In genomic region chr3:4493008-4493930, GRCh38 we compare ENCODE assay signal across 8 cellular contexts. TPM values are rescaled to one million over a fixed set of nuclear protein-coding genes. Genes with fewer than 3 reads are reported as not detected.
DNase-seq lines count a peak whose midpoint lies in the region; ATAC-seq and TF ChIP-seq lines count a peak whose summit lies in the region.

Gene ITPR1, plus strand, starts transcription at chr3:4493348. Its CDS starts 23,144 bp downstream, at chr3:4516492.

- H3K9me3 Mint-ChIP-seq in activated naive CD4-positive, alpha-beta T cell treated with anti-CD3 and anti-CD28 coated beads, Interleukin-2, amount 50 U/mL, for 72 hours: no peaks in the 10 kb centered on the region

- peak within 1 kb of the TSS; percentile 93 to 95 for H3K27ac Mint-ChIP-seq in activated naive CD4-positive, alpha-beta T cell treated with anti-CD3 and anti-CD28 coated beads, Interleukin-2, amount 50 U/mL, for 72 hours

- H3K9me3 ChIP-seq in osteoblast (ENCODE audit: low read depth, low read length): no peaks in the 10 kb centered on the region
- no peaks in the 10 kb centered on the region for H3K9me3 ChIP-seq in thoracic aorta

- H2AFZ ChIP-seq in osteoblast (ENCODE audit: low read length): peak within 1 kb of the TSS; percentile 96

- H3K36me3 Mint-ChIP-seq in activated naive CD4-positive, alpha-beta T cell treated with anti-CD3 and anti-CD28 coated beads, Interleukin-2, amount 50 U/mL, for 72 hours: peaks cover 0 to 13% of the 10 kb centered on the region in 2 donors

- ATAC-seq in HG02610 (IDR thresholded peaks at IDR 0.05; ENCODE audit: unreplicated experiment) (peak; percentile 92), thoracic aorta (ENCODE audit: insufficient number of reproducible peaks, low FRiP score, low read depth) (peak; percentile 93)
- ATAC-seq in activated naive CD4-positive, alpha-beta T cell treated with anti-CD3 and anti-CD28 coated beads, Interleukin-2, amount 50 U/mL, for 72 hours: peak; percentile 89 to 94

- H3K4me1 ChIP-seq in osteoblast (ENCODE audit: insufficient read depth, low read length) (peaks cover 17% of the 10 kb centered on the region), thoracic aorta (ENCODE audit: control insufficient read depth in 1 of 2, low read depth in 2 of 2) (peaks cover 13 to 38% of the 10 kb centered on the region in 2 donors)

- H3K36me3 ChIP-seq in osteoblast (ENCODE audit: insufficient read depth, low read length): no peaks in the 10 kb centered on the region
- no peaks in the 10 kb centered on the region for H3K36me3 ChIP-seq in thoracic aorta

- peak within 1 kb of the TSS; percentile 99 for H3K4me2 ChIP-seq in osteoblast (ENCODE audit: insufficient read depth, low read length)

- H3K27ac ChIP-seq in osteoblast (ENCODE audit: low read depth, low read length) (peak within 1 kb of the TSS; percentile 66), thoracic aorta (peak within 1 kb of the TSS; percentile 90 to 91)

- DNase-seq in NCI-H1092 treated with DMSO at 0.1 percent for 48 hours (lab: John Stamatoyannopoulos, UW) (peak; percentile 59), SKM-1 (lab: John Stamatoyannopoulos, UW; ENCODE audit: unreplicated experiment) (peak; percentile 97), glomerular visceral epithelial cell (ENCODE audit: extremely low spot score) (peak; percentile 99), osteoblast (ENCODE audit: insufficient read length, low spot score, missing footprints) (peak; percentile 96), thoracic aorta (ENCODE audit: low spot score) (peak; percentile 98)
- DNase-seq in activated naive CD4-positive, alpha-beta T cell treated with anti-CD3 and anti-CD28 coated beads, Interleukin-2, amount 50 U/mL, for 72 hours (ENCODE audit: low spot score in 2 of 2): peak; percentile 94 to 97

- no peaks in the 10 kb centered on the region for H3K79me2 ChIP-seq in osteoblast (ENCODE audit: insufficient read depth, low read length)

- H4K20me1 ChIP-seq in osteoblast (ENCODE audit: insufficient read depth, low read length): no peaks in the 10 kb centered on the region

- H3K4me3 ChIP-seq in GM08714 (ENCODE audit: low read length): peak within 1 kb of the TSS; percentile 72
- H3K4me3 ChIP-seq in osteoblast (ENCODE audit: insufficient read depth, low read length): peak within 1 kb of the TSS; percentile 85
- H3K4me3 ChIP-seq in thoracic aorta: peak within 1 kb of the TSS; percentile 82

- TF ChIP-seq CTCF in osteoblast (IDR thresholded peaks at IDR 0.05; ENCODE audit: extremely low read depth, low read depth, low read length) (no peak), thoracic aorta (IDR thresholded peaks at IDR 0.05) (peak; percentile 19)

- H3K27me3 ChIP-seq in osteoblast (ENCODE audit: insufficient read depth, low read length) (peaks cover 18% of the 10 kb centered on the region), thoracic aorta (replicated peaks; ENCODE audit: insufficient read depth) (no peaks in the 10 kb centered on the region)

RNA-seq across cellular contexts. Expression of gene ITPR1, which starts in this region (rescaled TPM):
- total RNA-seq in activated naive CD4-positive, alpha-beta T cell treated with anti-CD3 and anti-CD28 coated beads, Interleukin-2, amount 50 U/mL, for 72 hours: 10 to 100 TPM; 40.0 to 70.7 TPM
- total RNA-seq in osteoblast (16.6 and 19.7 TPM in 2 replicates), thoracic aorta (100 to 1,000 TPM; 254 to 283 TPM)

Comparison
In these comparisons a context has a peak if more than half of its experiments do, and no peak if none do; other contexts are left out.
1. Peak in every context shown above with its lines: DNase-seq, ATAC-seq, H3K4me3 ChIP-seq and H3K27ac ChIP-seq.